In genomic region chr7:129452589-129453231, GRCh38 we compare ENCODE assay signal across 34 cellular contexts. TPM values are rescaled to one million over a fixed set of nuclear protein-coding genes. Genes with fewer than 3 reads are reported as not detected.
"Had no signal": no experiment of that assay in that cellular context is flagged by ENCODE, and none has a peak within 500 bp of the region (broad histone marks: within the 10 kb centered on the region; RNA-seq: fewer than 3 reads in every experiment).

No MANE protein-coding gene starts in this region.

- H3K9me3 Mint-ChIP-seq: central memory CD8-positive, alpha-beta T cell had no signal

- H3K4me1 Mint-ChIP-seq: activated CD8-positive, alpha-beta memory T cell treated with anti-CD3 and anti-CD28 coated beads, Interleukin-2, amount 10 ng/mL, durations not matched to agents 7 days and 5 days; brain; central memory CD8-positive, alpha-beta T cell; memory B cell; T-helper 17 cell had no signal

- FAIRE-seq: islet of Langerhans, pancreas, urothelium cell line had no signal

- H3K27me3 ChIP-seq: adrenal gland, gastrocnemius medialis, pancreas had no signal

- DNase-seq: activated CD4-positive, CD25-positive, alpha-beta regulatory T cell treated with anti-CD3 and anti-CD28 coated beads, Interleukin-2, amount 50 U/mL, for 72 hours; activated CD8-positive, alpha-beta memory T cell treated with anti-CD3 and anti-CD28 coated beads, Interleukin-2, amount 10 ng/mL, durations not matched to agents 7 days and 5 days; activated CD8-positive, alpha-beta T cell treated with anti-CD3 and anti-CD28 coated beads, Interleukin-2, amount 10 ng/mL, durations not matched to agents 7 days and 5 days; activated naive CD4-positive, alpha-beta T cell treated with Interleukin-2 at 50 U/mL for 16 hours; activated T-cell treated with anti-CD3 and anti-CD28 coated beads, Interleukin-2, amount 50 U/mL, for 48 hours; adrenal gland; aorta; endodermal cell; gastrocnemius medialis; glutamatergic neuron; left cardiac atrium; midbrain; naive thymus-derived CD8-positive, alpha-beta T cell; nucleus accumbens; pancreas; retina; stimulated activated CD4-positive, alpha-beta T cell treated with anti-CD3 and anti-CD28 coated beads, Interleukin-12 subunit alpha, Interleukin-12 subunit beta, amount 100 ng/mL, for 4 hours; stimulated activated CD4-positive, alpha-beta T cell treated with anti-CD3 and anti-CD28 coated beads, Interleukin-4, amount 100 ng/mL, for 1 hour; T-helper 17 cell; T1000 had no signal

- H3K4me3 Mint-ChIP-seq: activated CD8-positive, alpha-beta memory T cell treated with anti-CD3 and anti-CD28 coated beads, Interleukin-2, amount 10 ng/mL, durations not matched to agents 7 days and 5 days; activated CD8-positive, alpha-beta T cell treated with anti-CD3 and anti-CD28 coated beads, Interleukin-2, amount 10 ng/mL, durations not matched to agents 7 days and 5 days; activated naive CD8-positive, alpha-beta T cell; brain; central memory CD8-positive, alpha-beta T cell; dendritic cell treated with granulocyte-macrophage colony-stimulating factor and Interleukin-4, amounts not matched to agents 40 ng/mL and 50 ng/mL, for 4 days; endodermal cell; memory B cell; naive thymus-derived CD8-positive, alpha-beta T cell; neural crest cell; stimulated activated naive CD8-positive, alpha-beta T cell treated with anti-CD3 and anti-CD28 coated beads, Interleukin-15, Interleukin-2, amounts not matched to agents 100 ng/mL and 50 ng/mL, for 24 hours; T-helper 17 cell had no signal

- ATAC-seq: activated CD8-positive, alpha-beta memory T cell treated with anti-CD3 and anti-CD28 coated beads, Interleukin-2, amount 10 ng/mL, durations not matched to agents 7 days and 5 days; activated CD8-positive, alpha-beta T cell treated with anti-CD3 and anti-CD28 coated beads, Interleukin-2, amount 10 ng/mL, durations not matched to agents 7 days and 5 days; gastrocnemius medialis; naive thymus-derived CD8-positive, alpha-beta T cell; sciatic nerve; T-helper 17 cell had no signal

- H3K4me3 ChIP-seq: adrenal gland, gastrocnemius medialis, pancreas, prostate gland, skin epidermis, thoracic aorta had no signal

- H3K27me3 Mint-ChIP-seq: activated CD8-positive, alpha-beta memory T cell treated with anti-CD3 and anti-CD28 coated beads, Interleukin-2, amount 10 ng/mL, durations not matched to agents 7 days and 5 days; activated naive CD8-positive, alpha-beta T cell; brain; central memory CD8-positive, alpha-beta T cell; dendritic cell treated with granulocyte-macrophage colony-stimulating factor and Interleukin-4, amounts not matched to agents 40 ng/mL and 50 ng/mL, for 4 days; memory B cell; naive thymus-derived CD8-positive, alpha-beta T cell; stimulated activated naive CD8-positive, alpha-beta T cell treated with anti-CD3 and anti-CD28 coated beads, Interleukin-15, Interleukin-2, amounts not matched to agents 100 ng/mL and 50 ng/mL, for 24 hours; T-helper 17 cell had no signal

- H3K27ac Mint-ChIP-seq: activated CD8-positive, alpha-beta memory T cell treated with anti-CD3 and anti-CD28 coated beads, Interleukin-2, amount 10 ng/mL, durations not matched to agents 7 days and 5 days; activated CD8-positive, alpha-beta T cell treated with anti-CD3 and anti-CD28 coated beads, Interleukin-2, amount 10 ng/mL, durations not matched to agents 7 days and 5 days; activated naive CD8-positive, alpha-beta T cell; brain; dendritic cell treated with granulocyte-macrophage colony-stimulating factor and Interleukin-4, amounts not matched to agents 40 ng/mL and 50 ng/mL, for 4 days; endodermal cell; memory B cell; naive thymus-derived CD8-positive, alpha-beta T cell; stimulated activated naive CD8-positive, alpha-beta T cell treated with anti-CD3 and anti-CD28 coated beads, Interleukin-15, Interleukin-2, amounts not matched to agents 100 ng/mL and 50 ng/mL, for 24 hours; T-helper 17 cell had no signal

- H3K36me3 Mint-ChIP-seq: memory B cell had no signal

- H3K36me3 ChIP-seq: adrenal gland, pancreas, prostate gland, thoracic aorta had no signal

RNA-seq across cellular contexts. Expression of gene SMKR1, which starts 49.6 kb away (rescaled TPM):
- total RNA-seq: aorta, gastrocnemius medialis, left cardiac atrium, subcutaneous adipose tissue, thoracic aorta had no signal
